Comparison of ENCODE assay signal across 22 cellular contexts in the genomic region with DNA sequence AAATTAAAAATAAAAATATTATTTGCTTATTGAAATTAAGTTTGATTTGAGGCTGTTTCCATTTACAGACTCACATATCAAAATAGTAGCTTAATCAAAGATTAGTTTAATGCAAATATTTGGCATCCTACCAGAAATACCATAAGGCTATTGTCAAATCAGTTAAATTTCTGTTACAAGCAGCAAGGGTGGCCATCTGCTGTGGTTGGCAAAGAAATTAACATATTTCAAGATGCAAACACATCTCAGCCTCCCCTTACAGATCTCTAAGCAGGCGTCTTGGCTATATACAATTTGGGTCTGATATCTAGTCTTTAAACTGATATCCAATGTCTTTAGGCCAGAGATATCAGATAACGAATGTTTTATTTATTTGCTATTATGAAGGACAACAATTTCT.
DNase-seq lines count a peak whose midpoint lies in the region; TF ChIP-seq lines count a peak whose summit lies in the region.
"Had no signal": no experiment of that assay in that cellular context is flagged by ENCODE, and none has a peak within 500 bp of the region (broad histone marks: within the 10 kb centered on the region; RNA-seq: fewer than 3 reads in every experiment).

No MANE protein-coding gene starts in this region.

- peaks cover 5% of the 10 kb centered on the region; the same call in 1 of the 2 replicates for H3K4me1 ChIP-seq in PC-9 (replicated peaks; ENCODE audit: insufficient read depth)
- H3K4me1 ChIP-seq: BLaER1 had no signal

- no peaks in the 10 kb centered on the region for H3K27me3 ChIP-seq in PC-9 (ENCODE audit: insufficient read depth, low read depth)
- H3K27me3 ChIP-seq: BLaER1 had no signal

- H3K27ac Mint-ChIP-seq in neural crest cell (ENCODE audit: unreplicated experiment) (no peak overlapping the region), mesothelial cell of epicardium (no peak overlapping the region)
- H3K27ac Mint-ChIP-seq: CD4-positive, CD25-positive, alpha-beta regulatory T cell; IgD-negative memory B cell had no signal

- no peak overlapping the region for H3K27ac ChIP-seq in PC-9
- H3K27ac ChIP-seq: BLaER1, KMS-11, SK-N-MC had no signal

- H3K79me2 ChIP-seq in PC-9 (ENCODE audit: low read depth) = no peaks in the 10 kb centered on the region

- peaks cover 11% of the 10 kb centered on the region for H3K4me1 Mint-ChIP-seq in neural crest cell
- no peaks in the 10 kb centered on the region for H3K4me1 Mint-ChIP-seq in mesothelial cell of epicardium
- H3K4me1 Mint-ChIP-seq: CD4-positive, CD25-positive, alpha-beta regulatory T cell had no signal

- H3F3A ChIP-seq in PC-9 (ENCODE audit: insufficient read depth, low read depth) = no peaks in the 10 kb centered on the region

- H3K36me3 ChIP-seq in PC-9 (ENCODE audit: low read depth) = no peaks in the 10 kb centered on the region
- H3K36me3 ChIP-seq: BLaER1 had no signal

- no TSS peak for BruUV-seq in PC-9 (replicated peaks; lab: Mats Ljungman, UMichigan)

- H3K9me3 ChIP-seq in PC-9 (ENCODE audit: insufficient read depth, low read depth) = no peaks in the 10 kb centered on the region
- H3K9me3 ChIP-seq: BLaER1 had no signal

- H3K4me3 ChIP-seq in PC-9 = no peak overlapping the region
- H3K4me3 ChIP-seq: BLaER1, SK-N-MC had no signal

- H3K9me3 Mint-ChIP-seq in neural crest cell (peaks cover 10% of the 10 kb centered on the region), mesothelial cell of epicardium (peaks cover 10% of the 10 kb centered on the region)

- CTCF ChIA-PET in PC-9 (lab: Charles Lee) = no interaction called here

- H3K4me3 Mint-ChIP-seq in neural crest cell = peak overlapping the region; percentile 47
- H3K4me3 Mint-ChIP-seq in mesothelial cell of epicardium = no peak overlapping the region
- H3K4me3 Mint-ChIP-seq: CD4-positive, CD25-positive, alpha-beta regulatory T cell; IgD-negative memory B cell had no signal

- H2AFZ ChIP-seq in PC-9 = no peak overlapping the region

- intact Hi-C loops in PC-9 (cut with micrococcal nuclease; ENCODE audit: unreplicated experiment) = no loop called here

- no peak for TF ChIP-seq CTCF in neural crest cell (conservative IDR thresholded peaks at IDR 0.05)
- TF ChIP-seq CTCF in mesothelial cell of epicardium (IDR thresholded peaks at IDR 0.05; ENCODE audit: unreplicated experiment) = no peak
- no peak for TF ChIP-seq CTCF in PC-9 (conservative IDR thresholded peaks at IDR 0.05)

- POLR2A ChIA-PET in PC-9 (lab: Charles Lee; ENCODE audit: unreplicated experiment) = no interaction called here

- no peaks in the 10 kb centered on the region for H3K36me3 Mint-ChIP-seq in neural crest cell (ENCODE audit: low read depth)
- peaks cover 2% of the 10 kb centered on the region for H3K36me3 Mint-ChIP-seq in mesothelial cell of epicardium

- no peak overlapping the region for H3K4me2 ChIP-seq in PC-9
- H3K4me2 ChIP-seq: BLaER1, KMS-11 had no signal

- H4K20me1 ChIP-seq in PC-9 (ENCODE audit: insufficient read depth) = no peaks in the 10 kb centered on the region
- H4K20me1 ChIP-seq: BLaER1 had no signal

- no peaks in the 10 kb centered on the region for H3K27me3 Mint-ChIP-seq in neural crest cell (ENCODE audit: low read depth)
- no peaks in the 10 kb centered on the region for H3K27me3 Mint-ChIP-seq in mesothelial cell of epicardium (ENCODE audit: low read depth)
- H3K27me3 Mint-ChIP-seq: IgD-negative memory B cell had no signal

- DNase-seq in DMS 273 treated with DMSO at 0.1 percent for 48 hours (lab: John Stamatoyannopoulos, UW) (peak; percentile 43), NCI-H2171 treated with DMSO at 0.1 percent for 48 hours (lab: John Stamatoyannopoulos, UW) (peak; percentile 83), NCI-H526 treated with DMSO at 0.1 percent for 48 hours (lab: John Stamatoyannopoulos, UW) (peak; percentile 27), neural crest cell (ENCODE audit: low read depth, low spot score) (no peak), mesothelial cell of epicardium (ENCODE audit: low spot score in 2 of 2, unreplicated experiment in 2 of 2) (no peak), PC-9 (no peak), DMS53 treated with DMSO at 0.1 percent for 48 hours (lab: John Stamatoyannopoulos, UW; ENCODE audit: unreplicated experiment) (no peak)
- no peak for DNase-seq in activated CD8-positive, alpha-beta memory T cell treated with anti-CD3 and anti-CD28 coated beads, Interleukin-2, amount 50 U/mL, for 48 hours
- DNase-seq: CD4-positive, CD25-positive, alpha-beta regulatory T cell; DMS79; EL; GF-D8; NCI-H1048; NCI-H1417; NCI-H187; NCI-H2081 treated with DMSO at 0.1 percent for 48 hours; OCI-M1; SIG-M5 had no signal

- H3K9me2 ChIP-seq in PC-9 (ENCODE audit: insufficient read depth) = no peaks in the 10 kb centered on the region

Comparison
In these comparisons a context has a peak if more than half of its experiments do, and no peak if none do; other contexts are left out.
1. DNase-seq: peak in DMS 273 treated with DMSO at 0.1 percent for 48 hours (single experiment), NCI-H2171 treated with DMSO at 0.1 percent for 48 hours (single experiment) and NCI-H526 treated with DMSO at 0.1 percent for 48 hours (single experiment); none in neural crest cell (single experiment), mesothelial cell of epicardium (0 of 2), PC-9 (0 of 2), DMS53 treated with DMSO at 0.1 percent for 48 hours (single experiment) and activated CD8-positive, alpha-beta memory T cell treated with anti-CD3 and anti-CD28 coated beads, Interleukin-2, amount 50 U/mL, for 48 hours (single experiment).